In the genomic region with DNA sequence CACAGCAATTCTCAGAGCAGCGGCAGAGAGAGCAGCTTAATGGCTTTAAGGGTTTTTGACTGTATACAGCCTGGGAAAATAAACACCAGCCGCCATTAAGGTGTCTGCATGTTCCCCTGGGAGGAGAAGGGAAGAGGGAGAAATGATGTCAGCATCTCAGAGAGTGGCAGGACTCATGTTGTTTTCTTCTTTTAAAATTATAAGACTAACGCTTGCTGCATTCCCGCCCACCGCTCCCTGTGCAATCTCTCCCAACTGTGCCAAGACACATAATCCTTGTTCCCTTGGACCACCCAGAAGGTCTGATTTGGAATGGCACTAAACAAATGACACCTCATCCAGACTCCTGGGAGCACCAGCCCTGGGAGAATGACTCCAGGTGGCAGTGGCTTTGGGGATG, we compare ENCODE assay signal across 1 cellular context.
TF ChIP-seq lines count a peak whose summit lies in the region.

No MANE protein-coding gene starts in this region.

TF ChIP-seq in IMR-90, 13 proteins besides CTCF, POLR2A, EP300 and RAD21:
- TF ChIP-seq, protein P1, sequence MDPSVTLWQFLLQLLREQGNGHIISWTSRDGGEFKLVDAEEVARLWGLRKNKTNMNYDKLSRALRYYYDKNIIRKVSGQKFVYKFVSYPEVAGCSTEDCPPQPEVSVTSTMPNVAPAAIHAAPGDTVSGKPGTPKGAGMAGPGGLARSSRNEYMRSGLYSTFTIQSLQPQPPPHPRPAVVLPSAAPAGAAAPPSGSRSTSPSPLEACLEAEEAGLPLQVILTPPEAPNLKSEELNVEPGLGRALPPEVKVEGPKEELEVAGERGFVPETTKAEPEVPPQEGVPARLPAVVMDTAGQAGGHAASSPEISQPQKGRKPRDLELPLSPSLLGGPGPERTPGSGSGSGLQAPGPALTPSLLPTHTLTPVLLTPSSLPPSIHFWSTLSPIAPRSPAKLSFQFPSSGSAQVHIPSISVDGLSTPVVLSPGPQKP (IDR thresholded peaks at IDR 0.05; ENCODE audit: borderline replicate concordance, low read depth, low read length) = no peak
- TF ChIP-seq RFX5 (IDR thresholded peaks at IDR 0.05; ENCODE audit: low read depth, low read length) = no peak
- TF ChIP-seq, protein P2, sequence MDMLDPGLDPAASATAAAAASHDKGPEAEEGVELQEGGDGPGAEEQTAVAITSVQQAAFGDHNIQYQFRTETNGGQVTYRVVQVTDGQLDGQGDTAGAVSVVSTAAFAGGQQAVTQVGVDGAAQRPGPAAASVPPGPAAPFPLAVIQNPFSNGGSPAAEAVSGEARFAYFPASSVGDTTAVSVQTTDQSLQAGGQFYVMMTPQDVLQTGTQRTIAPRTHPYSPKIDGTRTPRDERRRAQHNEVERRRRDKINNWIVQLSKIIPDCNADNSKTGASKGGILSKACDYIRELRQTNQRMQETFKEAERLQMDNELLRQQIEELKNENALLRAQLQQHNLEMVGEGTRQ (IDR thresholded peaks at IDR 0.05; ENCODE audit: low read depth, low read length) = no peak
- TF ChIP-seq MAFK (IDR thresholded peaks at IDR 0.05; ENCODE audit: low read depth, low read length) = no peak
- TF ChIP-seq FOS (IDR thresholded peaks at IDR 0.05; ENCODE audit: low read depth, low read length) = no peak
- no peak for TF ChIP-seq RCOR1 (IDR thresholded peaks at IDR 0.05; ENCODE audit: insufficient replicate concordance, low read length)
